ENCODE assay signal across 17 cellular contexts in the genomic region with DNA sequence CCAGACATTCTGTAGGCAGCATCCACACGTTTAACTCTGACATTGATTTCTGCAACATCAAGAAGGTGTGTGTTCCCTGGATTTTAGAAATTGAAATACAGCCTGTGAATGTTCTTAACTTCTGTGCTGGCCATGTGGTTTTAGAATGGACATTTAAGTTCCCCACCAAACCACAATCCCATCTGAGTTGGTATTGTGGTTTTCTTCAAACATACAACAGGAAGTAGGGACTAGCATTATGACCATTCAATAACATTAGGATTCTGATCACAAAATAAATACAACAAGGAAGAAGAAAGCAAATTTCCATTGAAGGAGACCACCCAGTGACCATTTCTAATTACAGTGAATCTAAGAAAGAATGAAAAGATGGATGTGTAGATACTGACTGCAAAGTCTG. TPM values are rescaled to one million over a fixed set of nuclear protein-coding genes. Genes with fewer than 3 reads are reported as not detected.
A peak's percentile ranks its signal among the peaks of the same experiment; 100 is the strongest.
DNase-seq lines count a peak whose midpoint lies in the region; ATAC-seq, FAIRE-seq and TF ChIP-seq lines count a peak whose summit lies in the region.
"Had no signal": no experiment of that assay in that cellular context is flagged by ENCODE, and none has a peak within 500 bp of the region (broad histone marks: within the 10 kb centered on the region; RNA-seq: fewer than 3 reads in every experiment).

No MANE protein-coding gene starts in this region.

- peaks cover 3% of the 10 kb centered on the region for H3K4me1 Mint-ChIP-seq in activated naive CD4-positive, alpha-beta T cell treated with anti-CD3 and anti-CD28 coated beads for 36 hours (ENCODE audit: low read depth)
- peaks cover 15% of the 10 kb centered on the region for H3K4me1 Mint-ChIP-seq in stimulated activated effector memory CD8-positive, alpha-beta T cell treated with anti-CD3 and anti-CD28 coated beads, Interleukin-12 subunit alpha, Interleukin-12 subunit beta, amount 100 ng/mL, for 72 hours
- H3K4me1 Mint-ChIP-seq: activated naive CD4-positive, alpha-beta T cell treated with anti-CD3 and anti-CD28 coated beads, Interleukin-2, amount 10 ng/mL, durations not matched to agents 7 days and 5 days had no signal

- no peak for FAIRE-seq in kidney (lab: Jason Lieb, UNC)
- FAIRE-seq: islet of Langerhans had no signal

- H3K27ac Mint-ChIP-seq in activated naive CD4-positive, alpha-beta T cell treated with anti-CD3 and anti-CD28 coated beads for 36 hours = no peak overlapping the region
- H3K27ac Mint-ChIP-seq in stimulated activated effector memory CD8-positive, alpha-beta T cell treated with anti-CD3 and anti-CD28 coated beads, Interleukin-12 subunit alpha, Interleukin-12 subunit beta, amount 100 ng/mL, for 72 hours = no peak overlapping the region
- H3K27ac Mint-ChIP-seq: activated naive CD4-positive, alpha-beta T cell treated with anti-CD3 and anti-CD28 coated beads, Interleukin-2, amount 10 ng/mL, durations not matched to agents 7 days and 5 days had no signal

- H3K36me3 ChIP-seq in SK-N-MC (ENCODE audit: insufficient read depth, low read length) = no peaks in the 10 kb centered on the region
- H3K36me3 ChIP-seq in kidney (ENCODE audit: control insufficient read depth in 1 of 2, insufficient read depth in 2 of 2, low read length in 2 of 2) = no peaks in the 10 kb centered on the region
- H3K36me3 ChIP-seq: HAP-1, ovary had no signal

- intact Hi-C loops in activated naive CD4-positive, alpha-beta T cell treated with anti-CD3 and anti-CD28 coated beads for 36 hours (cut with micrococcal nuclease) = no loop called here
- intact Hi-C loops in kidney (cut with DNase I) = no loop called here

- H3K4me3 ChIP-seq in SK-N-MC (no peak overlapping the region), fibroblast of villous mesenchyme (ENCODE audit: low read depth, low read length) (no peak overlapping the region), kidney (ENCODE audit: low read length in 2 of 2) (no peak overlapping the region)
- H3K4me3 ChIP-seq: HAP-1, ovary had no signal

- in situ Hi-C loops in KBM-7 (cut with MboI; ENCODE audit: low pct_unique_long_range_greater_than_20kb, low sequenced_read_pairs) = no loop called here

- H3K27me3 Mint-ChIP-seq in activated naive CD4-positive, alpha-beta T cell treated with anti-CD3 and anti-CD28 coated beads for 36 hours (ENCODE audit: low read depth) = peaks cover 23% of the 10 kb centered on the region

- no peak for TF ChIP-seq CTCF in fibroblast of villous mesenchyme (IDR thresholded peaks at IDR 0.05; ENCODE audit: insufficient read depth, low read depth, low read length)
- no peak for TF ChIP-seq CTCF in kidney (IDR thresholded peaks at IDR 0.05; ENCODE audit: borderline replicate concordance, extremely low read depth, insufficient read depth)

- no peak overlapping the region for H3K4me3 Mint-ChIP-seq in activated naive CD4-positive, alpha-beta T cell treated with anti-CD3 and anti-CD28 coated beads for 36 hours
- no peak overlapping the region for H3K4me3 Mint-ChIP-seq in stimulated activated effector memory CD8-positive, alpha-beta T cell treated with anti-CD3 and anti-CD28 coated beads, Interleukin-12 subunit alpha, Interleukin-12 subunit beta, amount 100 ng/mL, for 72 hours
- H3K4me3 Mint-ChIP-seq: activated naive CD4-positive, alpha-beta T cell treated with anti-CD3 and anti-CD28 coated beads, Interleukin-2, amount 10 ng/mL, durations not matched to agents 7 days and 5 days had no signal

- H3K9ac ChIP-seq in SK-N-MC (ENCODE audit: insufficient read length) (no peak overlapping the region), kidney (ENCODE audit: low read length in 2 of 2) (no peak overlapping the region)

- CTCF ChIA-PET in activated naive CD4-positive, alpha-beta T cell treated with anti-CD3 and anti-CD28 coated beads for 36 hours (lab: Charles Lee) = no interaction called here

- H3K9me3 ChIP-seq in SK-N-MC (ENCODE audit: low read depth, low read length) (no peaks in the 10 kb centered on the region), kidney (ENCODE audit: control insufficient read depth in 1 of 2, low read length in 2 of 2) (no peaks in the 10 kb centered on the region)
- H3K9me3 ChIP-seq: HAP-1, ovary had no signal

- ATAC-seq in GM18519 (IDR thresholded peaks at IDR 0.05; ENCODE audit: low FRiP score, unreplicated experiment) = no peak
- ATAC-seq in stimulated activated effector memory CD8-positive, alpha-beta T cell treated with anti-CD3 and anti-CD28 coated beads, Interleukin-12 subunit alpha, Interleukin-12 subunit beta, amount 100 ng/mL, for 72 hours = no peak

- DNase-seq in CD1c-positive myeloid dendritic cell (ENCODE audit: extremely low spot score) (peak; percentile 43), KBM-7 (peak; percentile 69), SK-N-MC (ENCODE audit: low read depth, low spot score) (no peak), fibroblast of villous mesenchyme (ENCODE audit: low read depth) (peak; percentile 71), kidney (no peak)
- no peak for DNase-seq in activated naive CD4-positive, alpha-beta T cell treated with anti-CD3 and anti-CD28 coated beads for 36 hours
- no peak for DNase-seq in stimulated activated effector memory CD8-positive, alpha-beta T cell treated with anti-CD3 and anti-CD28 coated beads, Interleukin-12 subunit alpha, Interleukin-12 subunit beta, amount 100 ng/mL, for 72 hours (ENCODE audit: low spot score in 2 of 2)
- DNase-seq: activated CD8-positive, alpha-beta memory T cell treated with anti-CD3 and anti-CD28 coated beads, Interleukin-2, amount 50 U/mL, for 4 hours; activated naive CD4-positive, alpha-beta T cell treated with anti-CD3 and anti-CD28 coated beads, Interleukin-2, amount 10 ng/mL, durations not matched to agents 7 days and 5 days; Karpas-422; midbrain; NCI-H2107; NK-92 treated with Interleukin-12 subunit alpha and Interleukin-12 subunit beta, amount 100 ng/mL, for 24 hours; ovary had no signal

- no peaks in the 10 kb centered on the region for H3K4me1 ChIP-seq in kidney (ENCODE audit: control insufficient read depth in 1 of 2, insufficient read depth in 1 of 2, low read depth in 1 of 2, low read length in 2 of 2)

- H3K27ac ChIP-seq in SK-N-MC (0 out of 2 replicates have a peak overlapping the region, but pooled peaks have one; percentile 7), kidney (ENCODE audit: low read depth in 2 of 2, low read length in 2 of 2) (no peak overlapping the region)
- H3K27ac ChIP-seq: ovary had no signal

- H3K36me3 Mint-ChIP-seq in activated naive CD4-positive, alpha-beta T cell treated with anti-CD3 and anti-CD28 coated beads for 36 hours (ENCODE audit: low read depth) = no peaks in the 10 kb centered on the region
- peaks cover under 1% of the 10 kb centered on the region for H3K36me3 Mint-ChIP-seq in stimulated activated effector memory CD8-positive, alpha-beta T cell treated with anti-CD3 and anti-CD28 coated beads, Interleukin-12 subunit alpha, Interleukin-12 subunit beta, amount 100 ng/mL, for 72 hours
- H3K36me3 Mint-ChIP-seq: activated naive CD4-positive, alpha-beta T cell treated with anti-CD3 and anti-CD28 coated beads, Interleukin-2, amount 10 ng/mL, durations not matched to agents 7 days and 5 days had no signal

- H3K9me3 Mint-ChIP-seq in activated naive CD4-positive, alpha-beta T cell treated with anti-CD3 and anti-CD28 coated beads for 36 hours = no peaks in the 10 kb centered on the region
- H3K9me3 Mint-ChIP-seq in stimulated activated effector memory CD8-positive, alpha-beta T cell treated with anti-CD3 and anti-CD28 coated beads, Interleukin-12 subunit alpha, Interleukin-12 subunit beta, amount 100 ng/mL, for 72 hours = no peaks in the 10 kb centered on the region
- H3K9me3 Mint-ChIP-seq: activated naive CD4-positive, alpha-beta T cell treated with anti-CD3 and anti-CD28 coated beads, Interleukin-2, amount 10 ng/mL, durations not matched to agents 7 days and 5 days had no signal

RNA-seq across cellular contexts. Expression of a gene that starts 51.2 kb away (rescaled TPM):
- total RNA-seq in fibroblast of villous mesenchyme = 90.2 and 136 TPM in 2 replicates
- total RNA-seq in activated naive CD4-positive, alpha-beta T cell treated with anti-CD3 and anti-CD28 coated beads for 36 hours = 1 to 10 TPM; 3.0 to 3.7 TPM
- 25.6 TPM for total RNA-seq in kidney
- 3.9 TPM for polyA plus RNA-seq in kidney (ENCODE audit: insufficient read depth, low read depth, low replicate concordance)

Comparison
In these comparisons a context has a peak if more than half of its experiments do, and no peak if none do; other contexts are left out.
1. DNase-seq: peak in CD1c-positive myeloid dendritic cell (single experiment), KBM-7 (single experiment) and fibroblast of villous mesenchyme (single experiment); none in SK-N-MC (single experiment), activated naive CD4-positive, alpha-beta T cell treated with anti-CD3 and anti-CD28 coated beads for 36 hours (single experiment), kidney (single experiment) and stimulated activated effector memory CD8-positive, alpha-beta T cell treated with anti-CD3 and anti-CD28 coated beads, Interleukin-12 subunit alpha, Interleukin-12 subunit beta, amount 100 ng/mL, for 72 hours (0 of 2).